Comparison of ENCODE assay signal across 18 cellular contexts in genomic region chr5:176728810-176729209, GRCh38.
"Had no signal": no experiment of that assay in that cellular context is flagged by ENCODE, and none has a peak within 500 bp of the region (broad histone marks: within the 10 kb centered on the region; RNA-seq: fewer than 3 reads in every experiment).

No MANE protein-coding gene starts in this region.

- H3K4me2 ChIP-seq: SK-N-SH had no signal

- H3K27ac ChIP-seq: HL-60, RWPE1 had no signal

- DNase-seq: KBM-7, NCI-H1048, NCI-H1105, NCI-H1417, NCI-H1436 treated with DMSO at 0.1 percent for 48 hours, NCI-H1694, NCI-H187 treated with DMSO at 0.1 percent for 48 hours, NCI-H2029 treated with DMSO at 0.1 percent for 48 hours, NCI-H2171 treated with DMSO at 0.1 percent for 48 hours, NCI-H345, NCI-H446 treated with DMSO at 0.1 percent for 48 hours, NCI-H510A treated with DMSO at 0.1 percent for 48 hours, NCI-H526, SHP77, SK-N-SH, SW 1271 had no signal

- H3K9ac ChIP-seq: SK-N-SH had no signal

- H3K9me3 ChIP-seq: SK-N-SH had no signal
